32 cellular contexts compared by ENCODE assay signal in the genomic region with DNA sequence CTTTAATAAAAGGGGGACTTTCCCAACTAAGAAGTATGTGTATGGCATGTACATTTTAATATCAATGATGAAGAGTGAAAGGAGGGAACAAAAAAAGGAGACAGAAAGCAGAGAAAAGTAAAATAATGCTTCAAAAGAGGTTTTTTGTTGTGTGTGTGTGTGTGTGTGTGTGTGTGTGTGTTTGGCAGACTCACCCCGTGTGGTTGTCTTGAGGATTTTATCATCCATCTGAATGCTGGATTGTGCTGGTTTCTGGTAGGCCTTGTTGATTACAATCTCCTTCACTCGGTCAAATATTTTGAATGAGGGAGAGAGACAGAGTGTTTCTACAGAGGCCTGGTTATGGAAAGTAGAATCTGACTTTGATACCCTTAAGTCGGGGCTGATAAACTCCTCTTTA.
"Had no signal": no experiment of that assay in that cellular context is flagged by ENCODE, and none has a peak within 500 bp of the region (broad histone marks: within the 10 kb centered on the region; RNA-seq: fewer than 3 reads in every experiment).

No MANE protein-coding gene starts in this region.

- H3K27me3 ChIP-seq: adrenal gland, ascending aorta, breast epithelium, colonic mucosa had no signal

- H3K9me3 Mint-ChIP-seq: activated CD4-positive, alpha-beta memory T cell treated with anti-CD3 and anti-CD28 coated beads for 36 hours; activated naive CD4-positive, alpha-beta T cell treated with anti-CD3 and anti-CD28 coated beads for 36 hours; activated naive CD8-positive, alpha-beta T cell treated with anti-CD3 and anti-CD28 coated beads, Interleukin-2, amount 50 U/mL, for 24 hours had no signal

- H3K27ac Mint-ChIP-seq: activated CD4-positive, alpha-beta memory T cell treated with anti-CD3 and anti-CD28 coated beads for 36 hours; activated CD4-positive, alpha-beta T cell treated with anti-CD3 and anti-CD28 coated beads for 36 hours; activated CD4-positive, alpha-beta T cell treated with anti-CD3 and anti-CD28 coated beads, Interleukin-2, amount 10 ng/mL, durations not matched to agents 24 days and 14 days; activated CD8-positive, alpha-beta memory T cell treated with anti-CD3 and anti-CD28 coated beads, Interleukin-2, amount 10 ng/mL, durations not matched to agents 7 days and 5 days; activated CD8-positive, alpha-beta T cell treated with anti-CD3 and anti-CD28 coated beads, Interleukin-2, amount 10 ng/mL, durations not matched to agents 7 days and 5 days; activated naive CD4-positive, alpha-beta T cell treated with anti-CD3 and anti-CD28 coated beads for 36 hours; activated naive CD4-positive, alpha-beta T cell treated with anti-CD3 and anti-CD28 coated beads, Interleukin-2, amount 50 U/mL, for 24 hours; activated naive CD8-positive, alpha-beta T cell treated with anti-CD3 and anti-CD28 coated beads for 36 hours; activated naive CD8-positive, alpha-beta T cell treated with anti-CD3 and anti-CD28 coated beads, Interleukin-2, amount 50 U/mL, for 24 hours; activated T-helper 1 cell treated with anti-CD3 and anti-CD28 coated beads, Interleukin-12 subunit alpha, Interleukin-12 subunit beta, Interleukin-2, Interleukin-4 antibody, amounts not matched to agents 30 ng/mL and 10 ng/mL and 1 ng/mL, durations not matched to agents 14 hours and 24 hours and 36 hours; activated T-helper 2 cell treated with anti-CD3 and anti-CD28 coated beads, Interferon-gamma antibody, Interleukin-2, Interleukin-4, amounts not matched to agents 10 μg/mL and 5 μg/mL and 100 μg/mL, durations not matched to agents 14 hours and 24 hours and 36 hours had no signal

- H3K27me3 Mint-ChIP-seq: activated CD4-positive, alpha-beta memory T cell treated with anti-CD3 and anti-CD28 coated beads for 36 hours; activated CD4-positive, alpha-beta T cell treated with anti-CD3 and anti-CD28 coated beads for 36 hours; activated naive CD4-positive, alpha-beta T cell treated with anti-CD3 and anti-CD28 coated beads, Interleukin-2, amount 50 U/mL, for 24 hours had no signal

- DNase-seq: activated CD4-positive, alpha-beta memory T cell treated with anti-CD3 and anti-CD28 coated beads for 36 hours; activated CD4-positive, alpha-beta T cell treated with anti-CD3 and anti-CD28 coated beads for 36 hours; activated CD4-positive, alpha-beta T cell treated with anti-CD3 and anti-CD28 coated beads, Interleukin-2, amount 10 ng/mL, durations not matched to agents 24 days and 14 days; activated CD4-positive, CD25-positive, alpha-beta regulatory T cell; activated CD4-positive, CD25-positive, alpha-beta regulatory T cell treated with anti-CD3 and anti-CD28 coated beads, Interleukin-2, amount 50 U/mL, for 72 hours; activated CD8-positive, alpha-beta memory T cell treated with anti-CD3 and anti-CD28 coated beads, Interleukin-2, amount 10 ng/mL, durations not matched to agents 7 days and 5 days; activated CD8-positive, alpha-beta memory T cell treated with anti-CD3 and anti-CD28 coated beads, Interleukin-2, amount 50 U/mL, for 4 hours; activated CD8-positive, alpha-beta T cell treated with anti-CD3 and anti-CD28 coated beads, Interleukin-2, amount 10 ng/mL, durations not matched to agents 7 days and 5 days; activated effector memory CD4-positive, alpha-beta T cell treated with anti-CD3 and anti-CD28 coated beads, Interleukin-2, amount 50 U/mL, for 16 hours; activated naive CD4-positive, alpha-beta T cell treated with anti-CD3 and anti-CD28 coated beads for 36 hours; activated naive CD8-positive, alpha-beta T cell treated with anti-CD3 and anti-CD28 coated beads for 36 hours; activated naive CD8-positive, alpha-beta T cell treated with anti-CD3 and anti-CD28 coated beads, Interleukin-2, amount 50 U/mL, for 24 hours; activated T-cell treated with anti-CD3 and anti-CD28 coated beads, Interleukin-2, amount 50 U/mL, for 1 hour; activated T-cell treated with anti-CD3 and anti-CD28 coated beads, Interleukin-2, amount 50 U/mL, for 48 hours; adrenal gland; central memory CD4-positive, alpha-beta T cell; cerebellar nuclear complex; colonic mucosa; effector CD8-positive, alpha-beta T cell; foreskin fibroblast had no signal

- H3K4me3 Mint-ChIP-seq: activated CD4-positive, alpha-beta memory T cell treated with anti-CD3 and anti-CD28 coated beads for 36 hours; activated CD4-positive, alpha-beta T cell treated with anti-CD3 and anti-CD28 coated beads for 36 hours; activated CD4-positive, alpha-beta T cell treated with anti-CD3 and anti-CD28 coated beads, Interleukin-2, amount 10 ng/mL, durations not matched to agents 24 days and 14 days; activated CD8-positive, alpha-beta memory T cell treated with anti-CD3 and anti-CD28 coated beads, Interleukin-2, amount 10 ng/mL, durations not matched to agents 7 days and 5 days; activated CD8-positive, alpha-beta T cell treated with anti-CD3 and anti-CD28 coated beads, Interleukin-2, amount 10 ng/mL, durations not matched to agents 7 days and 5 days; activated naive CD4-positive, alpha-beta T cell treated with anti-CD3 and anti-CD28 coated beads for 36 hours; activated naive CD4-positive, alpha-beta T cell treated with anti-CD3 and anti-CD28 coated beads, Interleukin-2, amount 50 U/mL, for 24 hours; activated naive CD8-positive, alpha-beta T cell treated with anti-CD3 and anti-CD28 coated beads for 36 hours; activated naive CD8-positive, alpha-beta T cell treated with anti-CD3 and anti-CD28 coated beads, Interleukin-2, amount 50 U/mL, for 24 hours; activated T-helper 1 cell treated with anti-CD3 and anti-CD28 coated beads, Interleukin-12 subunit alpha, Interleukin-12 subunit beta, Interleukin-2, Interleukin-4 antibody, amounts not matched to agents 30 ng/mL and 10 ng/mL and 1 ng/mL, durations not matched to agents 14 hours and 24 hours and 36 hours; brain had no signal

- H3K4me1 ChIP-seq: adrenal gland, ascending aorta, breast epithelium, colonic mucosa had no signal

- H3K4me3 ChIP-seq: adrenal gland, ascending aorta, breast epithelium, cardiac muscle cell, colonic mucosa had no signal

- H3K4me1 Mint-ChIP-seq: activated naive CD8-positive, alpha-beta T cell treated with anti-CD3 and anti-CD28 coated beads, Interleukin-2, amount 50 U/mL, for 24 hours; brain had no signal

- H3K9me3 ChIP-seq: adrenal gland, ascending aorta, breast epithelium, colonic mucosa had no signal

- H3K36me3 ChIP-seq: adrenal gland, ascending aorta, breast epithelium, cardiac muscle cell, colonic mucosa had no signal

- FAIRE-seq: endometrium, endothelial cell of umbilical vein, frontal cortex had no signal

- ATAC-seq: activated CD4-positive, alpha-beta T cell treated with anti-CD3 and anti-CD28 coated beads for 36 hours; activated CD8-positive, alpha-beta memory T cell treated with anti-CD3 and anti-CD28 coated beads, Interleukin-2, amount 10 ng/mL, durations not matched to agents 7 days and 5 days; activated CD8-positive, alpha-beta T cell treated with anti-CD3 and anti-CD28 coated beads, Interleukin-2, amount 10 ng/mL, durations not matched to agents 7 days and 5 days; activated naive CD8-positive, alpha-beta T cell treated with anti-CD3 and anti-CD28 coated beads, Interleukin-2, amount 50 U/mL, for 24 hours; esophagus mucosa had no signal

- H3K27ac ChIP-seq: adrenal gland, ascending aorta, breast epithelium, cardiac muscle cell, colonic mucosa, epithelial cell of prostate had no signal

- H3K36me3 Mint-ChIP-seq: activated CD4-positive, alpha-beta memory T cell treated with anti-CD3 and anti-CD28 coated beads for 36 hours; brain had no signal
